13 cellular contexts compared by ENCODE assay signal in genomic region chr3:129495006-129495639, GRCh38. TPM values are rescaled to one million over a fixed set of nuclear protein-coding genes. Genes with fewer than 3 reads are reported as not detected.
DNase-seq lines count a peak whose midpoint lies in the region; ATAC-seq and TF ChIP-seq lines count a peak whose summit lies in the region.
"Not testable (repeated sequence)": the region's sequence is repeated elsewhere in the genome, so short reads cannot be mapped to it uniquely, and the experiment has no call there.
"Had no signal": no experiment of that assay in that cellular context is flagged by ENCODE, and none has a peak within 500 bp of the region (broad histone marks: within the 10 kb centered on the region; RNA-seq: fewer than 3 reads in every experiment).

No MANE protein-coding gene starts in this region.

- WGBS in endodermal cell (ENCODE audit: insufficient coverage in 1 of 2, insufficient read length in 1 of 2), 2 experiments = 74 to 88% methylated on average over 5 to 8 of the region's 10 CpGs
- WGBS in heart left ventricle, 4 donors = 55 to 68% (median 61%) methylated on average over 10 of the region's 10 CpGs
- WGBS in lung, 2 donors = 67 to 79% methylated on average over 10 of the region's 10 CpGs
- 76 to 81% (median 77%) methylated on average over 10 of the region's 10 CpGs for WGBS in psoas muscle, 3 donors
- 61% methylated on average over 10 of the region's 10 CpGs for WGBS in urinary bladder

- ATAC-seq in WTC11 (peak; percentile 64), heart left ventricle (peak; percentile 13 to 75 (median 30)), lung (ENCODE audit: insufficient read depth, low FRiP score) (peak; percentile 13)
- ATAC-seq in psoas muscle = not testable (repeated sequence)

- CTCF ChIA-PET in WTC11 (lab: Charles Lee) = not testable (repeated sequence)

- peaks cover 25% of the 10 kb centered on the region for H3K4me1 Mint-ChIP-seq in WTC11
- H3K4me1 Mint-ChIP-seq in endodermal cell = peaks cover 36% of the 10 kb centered on the region

- H3K9me3 ChIP-seq in endodermal cell (ENCODE audit: control insufficient read depth, low read length); heart left ventricle; lung (ENCODE audit: control insufficient read depth in 2 of 2, insufficient read depth in 1 of 2, low read length in 1 of 2); psoas muscle: not testable (repeated sequence)

- not testable (repeated sequence) for H3K27me3 Mint-ChIP-seq in WTC11 (ENCODE audit: low read depth); endodermal cell (ENCODE audit: insufficient read depth)

- DNase-seq in ELR (ENCODE audit: low read depth) (peak; percentile 85), LoVo (ENCODE audit: low spot score) (peak; percentile 7), WTC11 (ENCODE audit: low spot score) (peak; percentile 34), endodermal cell (peak; percentile 75), heart left ventricle (peak in 1 of 5 donors; percentile 51)
- not testable (repeated sequence) for DNase-seq in lung (ENCODE audit: low spot score); psoas muscle

- not testable (repeated sequence) for H3K4me1 ChIP-seq in endodermal cell (ENCODE audit: control insufficient read depth, insufficient read depth, low read length); urinary bladder (ENCODE audit: insufficient read depth)
- H3K4me1 ChIP-seq in heart left ventricle (peaks cover 9 to 76% (median 40%) of the 10 kb centered on the region in 12 donors), lung (ENCODE audit: control insufficient read depth in 2 of 2, insufficient read depth in 2 of 2, low read length in 2 of 2) (peaks cover 7 to 18% of the 10 kb centered on the region in 2 donors), psoas muscle (peaks cover 17% of the 10 kb centered on the region)

- H3K4me3 ChIP-seq in endodermal cell (ENCODE audit: low read length); heart left ventricle; lung; psoas muscle; urinary bladder (ENCODE audit: low read depth, low read length): not testable (repeated sequence)

- peak overlapping the region; percentile 70 for H3K27ac Mint-ChIP-seq in WTC11
- H3K27ac Mint-ChIP-seq in endodermal cell = peak overlapping the region; percentile 87

- intact Hi-C loops in heart left ventricle (cut with DNase I); psoas muscle (cut with DNase I): not testable (repeated sequence)

- H3K36me3 ChIP-seq in endodermal cell (ENCODE audit: control insufficient read depth, insufficient read depth, low read length) (peaks cover 25% of the 10 kb centered on the region), heart left ventricle (peaks cover 0 to 41% (median 3%) of the 10 kb centered on the region in 9 donors)
- not testable (repeated sequence) for H3K36me3 ChIP-seq in lung (ENCODE audit: control insufficient read depth in 2 of 2, insufficient read depth in 2 of 2, low read length in 2 of 2); psoas muscle (ENCODE audit: insufficient read depth in 1 of 2, low read depth in 1 of 2); urinary bladder (ENCODE audit: insufficient read depth)

- not testable (repeated sequence) for H3K9me3 Mint-ChIP-seq in WTC11, endodermal cell

- H3K9ac ChIP-seq in endodermal cell (ENCODE audit: extremely low read depth, low read length, poor library complexity, severe bottlenecking) = peak overlapping the region; percentile 25

- H3K36me3 Mint-ChIP-seq in WTC11 (peaks cover 14% of the 10 kb centered on the region), endodermal cell (ENCODE audit: low read depth) (peaks cover 23% of the 10 kb centered on the region)

- not testable (repeated sequence) for H3K27me3 ChIP-seq in endodermal cell (ENCODE audit: control insufficient read depth, insufficient read depth, low read length, poor library complexity, severe bottlenecking); heart left ventricle; lung (ENCODE audit: control insufficient read depth, insufficient read depth); psoas muscle (ENCODE audit: insufficient read depth in 3 of 3, low read length in 2 of 3)

- not testable (repeated sequence) for H3K27ac ChIP-seq in endodermal cell (ENCODE audit: low read depth, low read length)
- H3K27ac ChIP-seq in heart left ventricle (peak overlapping the region; percentile 62 to 88 (median 77)), lung (ENCODE audit: low read depth in 1 of 2, low read length in 1 of 2) (peak overlapping the region; percentile 69 to 85), psoas muscle (peak overlapping the region; percentile 67), urinary bladder (ENCODE audit: low read depth) (peak overlapping the region; percentile 62)

- not testable (repeated sequence) for TF ChIP-seq CTCF in WTC11 (IDR thresholded peaks at IDR 0.05); endodermal cell (conservative IDR thresholded peaks at IDR 0.05); heart left ventricle (IDR thresholded peaks at IDR 0.05); lung (IDR thresholded peaks at IDR 0.05; ENCODE audit: control extremely low read depth, extremely low read depth); psoas muscle (IDR thresholded peaks at IDR 0.05)

- POLR2A ChIA-PET in WTC11 (lab: Charles Lee) = not testable (repeated sequence)

- not testable (repeated sequence) for TF ChIP-seq POLR2A in heart left ventricle (IDR thresholded peaks at IDR 0.05)

- H3K4me3 Mint-ChIP-seq in WTC11, endodermal cell: not testable (repeated sequence)

RNA-seq across cellular contexts. Expression of gene RHO, which starts 33.3 kb away (rescaled TPM):
- not detected in 3 replicates for total RNA-seq in WTC11 (2021)
- under 1 TPM; 0.22 to 0.26 TPM for total RNA-seq in endodermal cell
- polyA plus RNA-seq in endodermal cell (2013, experiment 1 of 2) = not detected
- not detected for polyA plus RNA-seq in endodermal cell (2013, experiment 2 of 2)
- total RNA-seq in heart left ventricle = not detected
- polyA plus RNA-seq in heart left ventricle = under 1 TPM in 1 of 2 donors, not detected in 1; 0.08 TPM
- total RNA-seq in lung = not detected
- polyA plus RNA-seq in lung = under 1 TPM in 1 of 2 donors, not detected in 1; 0.01 TPM
- not detected for total RNA-seq in psoas muscle
- under 1 TPM in 1 of 3 donors, not detected in 2; 0.01 TPM for polyA plus RNA-seq in psoas muscle
- total RNA-seq in urinary bladder = not detected
- not detected for polyA plus RNA-seq in urinary bladder
- total RNA-seq: activated CD4-positive, alpha-beta T cell treated with anti-CD3 and anti-CD28 coated beads, Interleukin-2, amount 10 ng/mL, durations not matched to agents 24 days and 14 days; cerebellum; natural killer cell treated with Interleukin-12 subunit alpha and Interleukin-12 subunit beta and Interleukin-15 and Interleukin-18, amount 100 ng/mL, for 72 hours; Right ventricle myocardium superior had no signal

RNA-seq across cellular contexts. Expression of gene H1-8, which starts 47.9 kb away (rescaled TPM):
- total RNA-seq in WTC11 (2021) (not detected in 3 replicates), endodermal cell (not detected), heart left ventricle (not detected), lung (not detected), psoas muscle (not detected), urinary bladder (not detected)
- polyA plus RNA-seq in endodermal cell (2013, experiment 1 of 2) = not detected
- not detected for polyA plus RNA-seq in endodermal cell (2013, experiment 2 of 2)
- polyA plus RNA-seq in heart left ventricle (not detected), lung (not detected), psoas muscle (not detected), urinary bladder (not detected)
- total RNA-seq: activated CD4-positive, alpha-beta T cell treated with anti-CD3 and anti-CD28 coated beads, Interleukin-2, amount 10 ng/mL, durations not matched to agents 24 days and 14 days; cerebellum; H7; natural killer cell treated with Interleukin-12 subunit alpha and Interleukin-12 subunit beta and Interleukin-15 and Interleukin-18, amount 100 ng/mL, for 72 hours; Right ventricle myocardium superior had no signal

RNA-seq across cellular contexts. Expression of gene IFT122, which starts 55.1 kb away (rescaled TPM):
- 21.6 to 24.2 TPM (median 22.8 TPM) in 3 replicates for total RNA-seq in WTC11 (2021)
- 10 to 100 TPM; 36.0 to 46.6 TPM for total RNA-seq in endodermal cell
- polyA plus RNA-seq in endodermal cell (2013, experiment 1 of 2) = 39.8 TPM
- 44.0 TPM for polyA plus RNA-seq in endodermal cell (2013, experiment 2 of 2)
- 10 to 100 TPM; 13.1 to 34.2 (median 16.6) TPM for total RNA-seq in heart left ventricle
- 10 to 100 TPM in 1 of 2 donors, 1 to 10 TPM in 1; 7.2 to 25.2 TPM for polyA plus RNA-seq in heart left ventricle
- 10 to 100 TPM; 49.1 to 65.7 TPM for total RNA-seq in lung
- polyA plus RNA-seq in lung = 10 to 100 TPM; 11.0 to 14.3 TPM
- total RNA-seq in psoas muscle = 1 to 10 TPM; 4.5 to 7.3 (median 5.7) TPM
- polyA plus RNA-seq in psoas muscle = 1 to 10 TPM; 2.3 to 4.3 (median 3.2) TPM
- 45.9 TPM for total RNA-seq in urinary bladder
- polyA plus RNA-seq in urinary bladder = 14.1 TPM

RNA-seq across cellular contexts. Expression of gene MBD4, which starts 55.4 kb away (rescaled TPM):
- total RNA-seq in WTC11 (2021) = 31.4 to 36.9 TPM (median 33.0 TPM) in 3 replicates
- total RNA-seq in endodermal cell = 10 to 100 TPM; 39.5 to 45.5 TPM
- 44.1 TPM for polyA plus RNA-seq in endodermal cell (2013, experiment 1 of 2)
- polyA plus RNA-seq in endodermal cell (2013, experiment 2 of 2) = 36.1 TPM
- 10 to 100 TPM; 13.0 to 26.7 (median 20.6) TPM for total RNA-seq in heart left ventricle
- polyA plus RNA-seq in heart left ventricle = 10 to 100 TPM; 10.8 to 42.3 TPM
- total RNA-seq in lung = 10 to 100 TPM; 43.5 to 49.8 TPM
- 10 to 100 TPM; 16.7 to 29.0 TPM for polyA plus RNA-seq in lung
- total RNA-seq in psoas muscle = 10 to 100 TPM; 16.0 to 23.1 (median 19.9) TPM
- 10 to 100 TPM; 17.9 to 30.4 (median 18.1) TPM for polyA plus RNA-seq in psoas muscle
- total RNA-seq in urinary bladder = 27.7 TPM
- 20.7 TPM for polyA plus RNA-seq in urinary bladder
